ENCODE assay signal across 20 cellular contexts in genomic region chr2:95273911-95274290, GRCh38. TPM values are rescaled to one million over a fixed set of nuclear protein-coding genes. Genes with fewer than 3 reads are reported as not detected.
DNase-seq lines count a peak whose midpoint lies in the region; ATAC-seq, FAIRE-seq and TF ChIP-seq lines count a peak whose summit lies in the region.
"Had no signal": no experiment of that assay in that cellular context is flagged by ENCODE, and none has a peak within 500 bp of the region (broad histone marks: within the 10 kb centered on the region; RNA-seq: fewer than 3 reads in every experiment).

No MANE protein-coding gene starts in this region.

- no peaks in the 10 kb centered on the region for H3K27me3 ChIP-seq in esophagus squamous epithelium
- no peaks in the 10 kb centered on the region for H3K27me3 ChIP-seq in parathyroid adenoma (ENCODE audit: control insufficient read depth, insufficient read depth, low read length)
- H3K27me3 ChIP-seq: uterus had no signal

- DNase-seq in stimulated activated CD4-positive, alpha-beta T cell treated with anti-CD3 and anti-CD28 coated beads, Interleukin-4, amount 100 ng/mL, for 24 hours = peak; percentile 1
- no peak for DNase-seq in stimulated activated CD4-positive, alpha-beta T cell treated with anti-CD3 and anti-CD28 coated beads, Interleukin-4, amount 100 ng/mL, for 1 hour
- DNase-seq in esophagus squamous epithelium (lab: John Stamatoyannopoulos, UW) (no peak), D341Med (ENCODE audit: low spot score) (no peak), NCI-H2196 treated with DMSO at 0.1 percent for 48 hours (lab: John Stamatoyannopoulos, UW; ENCODE audit: unreplicated experiment) (no peak), GM12891 (ENCODE audit: insufficient read length, low spot score) (no peak)
- DNase-seq: activated CD4-positive, CD25-positive, alpha-beta regulatory T cell; activated gamma-delta T cell treated with Interleukin-2 at 50 U/mL for 16 hours; anterior cingulate cortex; cerebellar nuclear complex; effector memory CD4-positive, alpha-beta T cell; NCI-H187 treated with DMSO at 0.1 percent for 48 hours; uterus had no signal

- peak overlapping the region in 3 of 4 donors; percentile 59 to 62 (median 61) for H3K4me3 ChIP-seq in esophagus squamous epithelium
- no peak overlapping the region for H3K4me3 ChIP-seq in parathyroid adenoma (ENCODE audit: low read depth, low read length)
- H3K4me3 ChIP-seq: uterus had no signal

- no peaks in the 10 kb centered on the region for H3K9me3 ChIP-seq in esophagus squamous epithelium
- no peaks in the 10 kb centered on the region for H3K9me3 ChIP-seq in parathyroid adenoma (ENCODE audit: control insufficient read depth, low read length)
- H3K9me3 ChIP-seq: uterus had no signal

- WGBS in esophagus squamous epithelium, 2 donors = 0 to 56% methylated on average over 2 to 4 of the region's 4 CpGs

- no peak for TF ChIP-seq CTCF in esophagus squamous epithelium (IDR thresholded peaks at IDR 0.05)
- TF ChIP-seq CTCF in parathyroid adenoma (IDR thresholded peaks at IDR 0.05) = peak; percentile 20

- H3K4me1 ChIP-seq in esophagus squamous epithelium (peaks cover 17 to 53% (median 23%) of the 10 kb centered on the region in 3 donors), parathyroid adenoma (peaks cover 38% of the 10 kb centered on the region)
- H3K4me1 ChIP-seq: uterus had no signal

- TF ChIP-seq POLR2A in esophagus squamous epithelium (IDR thresholded peaks at IDR 0.05) (no peak), GM12891 (IDR thresholded peaks at IDR 0.05; ENCODE audit: low read depth, low read length) (no peak)

- ATAC-seq in HG03469 (IDR thresholded peaks at IDR 0.05; ENCODE audit: unreplicated experiment) = no peak
- ATAC-seq: T-helper 17 cell had no signal

- peaks cover 20% of the 10 kb centered on the region for H3K79me2 ChIP-seq in parathyroid adenoma

- H3K4me2 ChIP-seq in parathyroid adenoma (ENCODE audit: low read length) = peak overlapping the region; percentile 71

- intact Hi-C loops in esophagus squamous epithelium (cut with DNase I) = no loop called here

- H3K27ac ChIP-seq in esophagus squamous epithelium (peak overlapping the region; percentile 85 to 96 (median 92)), parathyroid adenoma (peak overlapping the region; percentile 97)
- H3K27ac ChIP-seq: uterus had no signal

- peak overlapping the region; percentile 74 for H2AFZ ChIP-seq in parathyroid adenoma

- H3K36me3 ChIP-seq in esophagus squamous epithelium (peaks cover 0 to 6% (median 4%) of the 10 kb centered on the region in 3 donors), parathyroid adenoma (ENCODE audit: control insufficient read depth, insufficient read depth, low read length) (no peaks in the 10 kb centered on the region)
- H3K36me3 ChIP-seq: uterus had no signal

- peak overlapping the region; percentile 67 for H3K9ac ChIP-seq in parathyroid adenoma

- FAIRE-seq in GM12891 (lab: Jason Lieb, UNC) = no peak
- FAIRE-seq: GM18507, islet of Langerhans had no signal

TF ChIP-seq in GM12891, 5 proteins besides CTCF, POLR2A, EP300 and RAD21:
- TF ChIP-seq SPI1 (IDR thresholded peaks at IDR 0.05; ENCODE audit: low read depth, low read length) (no peak), TAF1 (IDR thresholded peaks at IDR 0.05; ENCODE audit: low read depth, low read length) (no peak), PAX5 (IDR thresholded peaks at IDR 0.05; ENCODE audit: insufficient read depth, low read length, severe bottlenecking) (no peak), POU2F2 (IDR thresholded peaks at IDR 0.05; ENCODE audit: low read depth, low read length) (no peak), POLR2AphosphoS5 (IDR thresholded peaks at IDR 0.05; ENCODE audit: low read depth, low read length) (no peak)

RNA-seq across cellular contexts. Expression of gene PROM2, which starts 0.3 kb away (rescaled TPM):
- total RNA-seq in esophagus squamous epithelium = 100 to 1,000 TPM in 1 of 4 donors, 10 to 100 TPM in 3; 59.7 to 184 (median 83.5) TPM
- polyA plus RNA-seq in GM12891 (2012; ENCODE audit: low read depth, missing spikeins) = not detected

RNA-seq across cellular contexts. Expression of gene KCNIP3, which starts 23.2 kb away (rescaled TPM):
- total RNA-seq in esophagus squamous epithelium = 1 to 10 TPM in 3 of 4 donors, under 1 TPM in 1; 0.15 to 7.4 (median 2.3) TPM
- polyA plus RNA-seq in GM12891 (2012; ENCODE audit: low read depth, missing spikeins) = not detected
- total RNA-seq: activated CD8-positive, alpha-beta memory T cell treated with anti-CD3 and anti-CD28 coated beads for 36 hours; T-helper 17 cell had no signal
- polyA plus RNA-seq: neural cell had no signal
